ENCODE assay signal across 8 cellular contexts in the genomic region with DNA sequence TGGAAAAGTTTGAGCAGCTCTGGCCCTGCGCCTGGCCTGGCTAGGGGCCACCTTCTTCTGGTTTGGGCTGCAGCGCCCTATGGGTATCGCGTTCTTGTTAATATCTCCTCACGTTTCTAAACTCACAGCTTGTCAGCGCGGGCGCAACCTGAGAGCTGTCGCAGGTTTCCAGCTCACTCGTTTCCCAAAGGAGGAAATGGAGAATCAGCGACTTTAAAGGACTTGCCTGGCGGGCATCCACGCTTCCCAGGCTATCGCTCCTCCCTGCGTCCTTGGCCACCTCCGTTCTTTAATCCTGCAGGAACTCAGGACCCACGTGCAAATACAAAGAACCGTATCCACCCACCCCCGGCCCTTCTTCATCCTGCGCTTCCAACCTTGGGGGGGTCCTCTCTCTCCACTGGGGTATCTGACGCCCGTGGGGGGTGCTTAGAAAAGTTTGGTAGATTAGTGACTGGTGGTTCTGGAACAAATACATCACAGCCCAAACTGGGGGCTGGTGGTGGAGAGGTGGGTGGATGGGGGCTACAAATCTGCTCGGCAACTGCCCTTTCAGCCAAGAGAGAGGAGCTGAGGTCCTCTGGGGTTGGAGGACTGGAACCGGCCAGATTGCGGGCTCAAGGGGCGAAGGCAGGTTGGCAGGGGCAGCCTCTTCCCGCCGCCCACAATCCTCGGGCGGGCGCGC. TPM values are rescaled to one million over a fixed set of nuclear protein-coding genes. Genes with fewer than 3 reads are reported as not detected.
DNase-seq lines count a peak whose midpoint lies in the region; ATAC-seq and TF ChIP-seq lines count a peak whose summit lies in the region.

No MANE protein-coding gene starts in this region.

- peak overlapping the region; percentile 92 for H3K4me2 ChIP-seq in hepatocyte

- DNase-seq in Right ventricle myocardium inferior (ENCODE audit: missing footprints) = peak; percentile 71
- no peak for DNase-seq in cardiac septum (ENCODE audit: low spot score)
- DNase-seq in NCI-H748 (lab: John Stamatoyannopoulos, UW; ENCODE audit: unreplicated experiment) = peak; percentile 79
- DNase-seq in anterior cingulate cortex (lab: John Stamatoyannopoulos, UW) = peak in 49 of 58 donors; percentile 15 to 82 (median 52)
- DNase-seq in hepatocyte (ENCODE audit: low spot score) = peak; percentile 65
- DNase-seq in prostate gland (ENCODE audit: low spot score) = peak; percentile 60
- DNase-seq in MV-4-11 (lab: John Stamatoyannopoulos, UW) = no peak

- no peaks in the 10 kb centered on the region for H3K9me3 ChIP-seq in hepatocyte (ENCODE audit: low read depth)
- H3K9me3 ChIP-seq in prostate gland = no peaks in the 10 kb centered on the region

- peak overlapping the region; percentile 73 for H3K27ac ChIP-seq in hepatocyte
- H3K27ac ChIP-seq in prostate gland = peak overlapping the region; percentile 46 to 70

- H3K79me2 ChIP-seq in hepatocyte = peaks cover 32% of the 10 kb centered on the region

- H3K4me3 ChIP-seq in hepatocyte (peak overlapping the region; percentile 43), prostate gland (peak overlapping the region; percentile 49 to 55)

- no peaks in the 10 kb centered on the region for H3K9me2 ChIP-seq in hepatocyte (replicated peaks; ENCODE audit: insufficient read depth)

- peaks cover 3% of the 10 kb centered on the region for H4K20me1 ChIP-seq in hepatocyte (ENCODE audit: insufficient read depth, poor library complexity, severe bottlenecking)

- no peak for TF ChIP-seq CTCF in hepatocyte (IDR thresholded peaks at IDR 0.05; ENCODE audit: poor library complexity)
- no peak for TF ChIP-seq CTCF in prostate gland (IDR thresholded peaks at IDR 0.05)

- intact Hi-C loops in Right ventricle myocardium inferior (cut with DNase I) = no loop called here
- intact Hi-C loops in cardiac septum (cut with DNase I) = no loop called here
- intact Hi-C loops in prostate gland (cut with DNase I) = no loop called here

- WGBS in hepatocyte (ENCODE audit: low lambda C conversion rate, missing lambda C conversion rate) = 1% methylated on average over 32 of the region's 32 CpGs
- WGBS in prostate gland = 2% methylated on average over 32 of the region's 32 CpGs

- ATAC-seq in Right ventricle myocardium inferior (peak; percentile 37), GM18873 (IDR thresholded peaks at IDR 0.05; ENCODE audit: low FRiP score, unreplicated experiment) (no peak)

- H2AFZ ChIP-seq in hepatocyte = peak overlapping the region; percentile 75

- H3K27me3 ChIP-seq in hepatocyte (no peaks in the 10 kb centered on the region), prostate gland (replicated peaks; ENCODE audit: insufficient read depth) (no peaks in the 10 kb centered on the region)

- H3K36me3 ChIP-seq in hepatocyte (replicated peaks; ENCODE audit: insufficient read depth, low read depth) (no peaks in the 10 kb centered on the region), prostate gland (no peaks in the 10 kb centered on the region)

- peaks cover 6% of the 10 kb centered on the region for H3K4me1 ChIP-seq in hepatocyte (ENCODE audit: insufficient read depth)
- no peaks in the 10 kb centered on the region for H3K4me1 ChIP-seq in prostate gland (replicated peaks)

- no peak for TF ChIP-seq POLR2A in prostate gland (IDR thresholded peaks at IDR 0.05)

RNA-seq across cellular contexts. Expression of gene PSAT1, which starts 0.6 kb away (rescaled TPM):
- total RNA-seq in Right ventricle myocardium inferior = 1.4 TPM
- total RNA-seq in cardiac septum = 0.73 TPM
- 149 and 186 TPM in 2 replicates for total RNA-seq in hepatocyte
- 85.7 and 120 TPM in 2 replicates for polyA plus RNA-seq in hepatocyte
- 10 to 100 TPM; 30.4 to 45.8 TPM for total RNA-seq in prostate gland

Comparison
In these comparisons a context has a peak if more than half of its experiments do, and no peak if none do; other contexts are left out.
1. DNase-seq: peak in Right ventricle myocardium inferior (single experiment), NCI-H748 (single experiment), anterior cingulate cortex (49 of 58), hepatocyte (single experiment) and prostate gland (single experiment); none in cardiac septum (single experiment) and MV-4-11 (single experiment).
2. RNA of gene PSAT1, which starts 0.6 kb away (total RNA-seq): 149 to 186 TPM in hepatocyte and 30.4 to 45.8 TPM in prostate gland; 1.4 TPM in Right ventricle myocardium inferior (single experiment) and 0.73 TPM in cardiac septum (single experiment); every median in the first group is over 10 times any median in the second.